Comparison of ENCODE assay signal across 10 cellular contexts in genomic region chr6:132392792-132393191, GRCh38. TPM values are rescaled to one million over a fixed set of nuclear protein-coding genes. Genes with fewer than 3 reads are reported as not detected.
DNase-seq lines count a peak whose midpoint lies in the region; ATAC-seq, FAIRE-seq and TF ChIP-seq lines count a peak whose summit lies in the region.
"Had no signal": no experiment of that assay in that cellular context is flagged by ENCODE, and none has a peak within 500 bp of the region (broad histone marks: within the 10 kb centered on the region; RNA-seq: fewer than 3 reads in every experiment).

No MANE protein-coding gene starts in this region.

- H2BK5ac ChIP-seq in IMR-90 (ENCODE audit: low read depth, low read length, poor library complexity, severe bottlenecking), result peak overlapping the region; percentile 83

- no peak for TF ChIP-seq POLR2A in IMR-90 (IDR thresholded peaks at IDR 0.05; ENCODE audit: low read depth, low read length)
- no peak for TF ChIP-seq POLR2A in K562 (conservative IDR thresholded peaks at IDR 0.05)
- no peak for TF ChIP-seq POLR2A in HepG2 (IDR thresholded peaks at IDR 0.05; ENCODE audit: insufficient read depth in 1 of 2, low read depth in 2 of 2, low read length in 2 of 2)

- H3K4me2 ChIP-seq in IMR-90 (ENCODE audit: low read depth, low read length), result peak overlapping the region; percentile 32; the same call in 1 of the 2 replicates
- no peak overlapping the region for H3K4me2 ChIP-seq in K562 (ENCODE audit: insufficient read depth, low read length)
- no peak overlapping the region for H3K4me2 ChIP-seq in HepG2 (ENCODE audit: low read depth, low read length)

- H3K9me1 ChIP-seq in IMR-90 (ENCODE audit: insufficient read depth, low read length) (peaks cover 4% of the 10 kb centered on the region; the same call in 1 of the 2 replicates), K562 (ENCODE audit: control insufficient read depth, insufficient read depth, low read length) (no peaks in the 10 kb centered on the region)

- TF ChIP-seq CTCF in IMR-90 (conservative IDR thresholded peaks at IDR 0.05; ENCODE audit: low read depth, low read length) (peak; percentile 21; the same call in 1 of the 2 replicates), K562 (IDR thresholded peaks at IDR 0.05 in 2 of 3, conservative IDR thresholded peaks at IDR 0.05 in 1 of 3; ENCODE audit: insufficient read depth in 2 of 3, low read depth in 1 of 3, low read length in 3 of 3) (peak in 2 of 3 experiments; percentile 10 to 15; a peak in 2 of 6 replicates), HepG2 (CRISPR knock-in tag; IDR thresholded peaks at IDR 0.05) (peak; percentile 40), omental fat pad (IDR thresholded peaks at IDR 0.05) (no peak)

- TF ChIP-seq EP300 in K562 (IDR thresholded peaks at IDR 0.05; ENCODE audit: low read length) (no peak), HepG2 (IDR thresholded peaks at IDR 0.05; ENCODE audit: low read depth in 2 of 2, low read length in 2 of 2) (no peak), HepG2 (CRISPR knock-in tag; IDR thresholded peaks at IDR 0.05; ENCODE audit: borderline replicate concordance) (no peak)

- in situ Hi-C loops in IMR-90 (cut with MboI; ENCODE audit: low sequenced_read_pairs) (no loop called here), K562 (cut with MboI) (no loop called here), HepG2 (cut with HindIII; ENCODE audit: extremely low pct_ligation_motif_present, low pct_unique_long_range_greater_than_20kb) (loop anchor here (5.0 kb wide), 1 partner anchor 90 kb away; no protein-coding TSS in a partner anchor)

- H3K9me3 ChIP-seq in IMR-90 (ENCODE audit: control insufficient read depth, insufficient read depth, low read length) (no peaks in the 10 kb centered on the region), K562 (replicated peaks; ENCODE audit: control insufficient read depth, insufficient read depth, low read depth, low read length) (no peaks in the 10 kb centered on the region), HepG2 (ENCODE audit: low read length) (peaks cover 19% of the 10 kb centered on the region; the same call in 1 of the 2 replicates), small intestine (ENCODE audit: control insufficient read depth, low read depth) (no peaks in the 10 kb centered on the region)

- no TSS peak for BruUV-seq in IMR-90 (replicated peaks; lab: Mats Ljungman, UMichigan)
- no TSS peak for BruUV-seq in K562 (replicated peaks; lab: Mats Ljungman, UMichigan)
- no TSS peak for BruUV-seq in HepG2 (replicated peaks; lab: Mats Ljungman, UMichigan)

- DNase-seq in CD1c-positive myeloid dendritic cell (ENCODE audit: extremely low spot score) (peak; percentile 22), IMR-90 (no peak), K562 (ENCODE audit: extremely low read depth in 1 of 4, low spot score in 3 of 4) (peak in 1 of 4 experiments; percentile 3), HepG2 (ENCODE audit: low spot score) (peak; percentile 35), omental fat pad (ENCODE audit: low spot score) (no peak), small intestine (no peak)
- DNase-seq in activated CD4-positive, alpha-beta T cell treated with anti-CD3 and anti-CD28 coated beads, Interleukin-2, amount 50 U/mL, for 1 hour, result no peak
- DNase-seq: NCI-H1694 treated with DMSO at 0.1 percent for 48 hours, nephron progenitor cell had no signal

- H3K27me3 ChIP-seq in IMR-90 (ENCODE audit: control insufficient read depth, insufficient read depth, low read length) (no peaks in the 10 kb centered on the region), K562 (ENCODE audit: control insufficient read depth in 2 of 2, insufficient read depth in 2 of 2, low read length in 2 of 2) (no peaks in the 10 kb centered on the region; a peak in 1 of 5 replicates), HepG2 (ENCODE audit: control insufficient read depth in 1 of 2, insufficient read depth in 2 of 2, low read length in 2 of 2) (no peaks in the 10 kb centered on the region; a peak in 1 of 5 replicates), small intestine (ENCODE audit: control insufficient read depth in 2 of 2, insufficient read depth in 2 of 2, low read length in 2 of 2) (peaks cover 0 to 4% of the 10 kb centered on the region in 2 donors)

- H3K4me3 ChIP-seq in IMR-90 (ENCODE audit: insufficient read depth, low read depth, low read length), result no peak overlapping the region
- no peak overlapping the region for H3K4me3 ChIP-seq in K562
- H3K4me3 ChIP-seq in HepG2 (replicated peaks in 1 of 3; ENCODE audit: insufficient read depth in 1 of 3, low read depth in 2 of 3, low read length in 3 of 3), result no peak overlapping the region
- H3K4me3 ChIP-seq in small intestine (ENCODE audit: low read depth in 1 of 2, low read length in 2 of 2), result no peak overlapping the region

- ATAC-seq in IMR-90 (ENCODE audit: low read depth) (no peak), K562 (no peak), HepG2 (peak; percentile 69), HG02970 (IDR thresholded peaks at IDR 0.05; ENCODE audit: low FRiP score, unreplicated experiment) (no peak), omental fat pad (ENCODE audit: low FRiP score) (no peak)

- peak overlapping the region; percentile 78 for H3K14ac ChIP-seq in IMR-90 (replicated peaks; ENCODE audit: low read depth, low read length)

- H3K23ac ChIP-seq in IMR-90 (ENCODE audit: low read depth, low read length), result peak overlapping the region; percentile 70; the same call in 1 of the 2 replicates

- peak overlapping the region; percentile 83 for H2BK20ac ChIP-seq in IMR-90 (ENCODE audit: low read depth, low read length)

- intact Hi-C loops in IMR-90 (cut with micrococcal nuclease), result loop anchor here (2.0 kb wide), 1 partner anchor 34 kb away; no protein-coding TSS in a partner anchor
- intact Hi-C loops in K562 (cut with micrococcal nuclease), result no loop called here
- intact Hi-C loops in HepG2 (cut with micrococcal nuclease; ENCODE audit: unreplicated experiment), result loop anchor here (1.0 kb wide), 2 partner anchors 92 to 113 kb away; no protein-coding TSS in a partner anchor

- H2AFZ ChIP-seq in IMR-90 (replicated peaks; ENCODE audit: low read length, poor library complexity), result no peak overlapping the region
- H2AFZ ChIP-seq in K562 (ENCODE audit: low read depth, low read length), result no peak overlapping the region
- H2AFZ ChIP-seq in HepG2 (ENCODE audit: low read length), result no peak overlapping the region

- peak overlapping the region; percentile 52 for H3K56ac ChIP-seq in IMR-90 (ENCODE audit: extremely low read depth, insufficient read depth, low read length)

- peaks cover 18 to 33% of the 10 kb centered on the region in 2 experiments; a peak in 3 of 4 replicates for H3K79me1 ChIP-seq in IMR-90 (ENCODE audit: low read depth in 1 of 2, low read length in 2 of 2)

- H4K20me1 ChIP-seq in IMR-90 (ENCODE audit: insufficient read depth, low read length) (no peaks in the 10 kb centered on the region), K562 (replicated peaks; ENCODE audit: control insufficient read depth, insufficient read depth, low read length) (no peaks in the 10 kb centered on the region), HepG2 (ENCODE audit: insufficient read depth, low read length) (no peaks in the 10 kb centered on the region)

- H2AK9ac ChIP-seq in IMR-90 (replicated peaks; ENCODE audit: low read depth, low read length, poor library complexity), result no peak overlapping the region

- H4K5ac ChIP-seq in IMR-90 (ENCODE audit: low read depth, low read length), result peak overlapping the region; percentile 45; the same call in 1 of the 2 replicates

- peak overlapping the region; percentile 4; the same call in 1 of the 3 replicates for H2BK15ac ChIP-seq in IMR-90 (ENCODE audit: low read depth, low read length)

- WGBS in IMR-90 (ENCODE audit: extremely low coverage in 2 of 2, insufficient read length in 1 of 2), 2 experiments, result no CpG with 5 or more reads among the region's 2 CpGs
- 0% methylated on average over 2 of the region's 2 CpGs for WGBS in K562 (ENCODE audit: insufficient coverage, low coverage, missing lambda C conversion rate)
- 39% methylated on average over 2 of the region's 2 CpGs for WGBS in HepG2 (ENCODE audit: low lambda C conversion rate)
- 92 to 100% (median 97%) methylated on average over 2 of the region's 2 CpGs for WGBS in small intestine, 3 donors

- H2BK120ac ChIP-seq in IMR-90 (ENCODE audit: low read depth, low read length), result peak overlapping the region; percentile 86

- FAIRE-seq in K562 (lab: Jason Lieb, UNC), result no peak
- FAIRE-seq in HepG2 (lab: Jason Lieb, UNC), result peak; percentile 63
- no peak for FAIRE-seq in small intestine (lab: Jason Lieb, UNC)

- peak overlapping the region; percentile 68 for H3K18ac ChIP-seq in IMR-90 (ENCODE audit: low read depth, low read length)

- CTCF ChIA-PET in IMR-90 (lab: Yijun Ruan, JAX), result interaction anchor here (1.1 to 1.2 kb wide), 3 partner anchors 12 to 92 kb away, joined by 3 to 4 read pairs (median 4); no protein-coding TSS in a partner anchor
- CTCF ChIA-PET in K562 (lab: Yijun Ruan, JAX; ENCODE audit: low intra/inter-chr PET ratio), result interaction anchor here (1.3 kb wide), 1 partner anchor 113 kb away, joined by 6 read pairs; no protein-coding TSS in a partner anchor
- CTCF ChIA-PET in HepG2 (lab: Yijun Ruan, JAX; ENCODE audit: low intra/inter-chr PET ratio, low total read pairs), result interaction anchor here (1.1 to 2.9 kb wide), 3 partner anchors 92 to 113 kb away, joined by 4 to 26 read pairs (median 14); no protein-coding TSS in a partner anchor

- 0 out of 2 replicates have a peak overlapping the region, but pooled peaks have one; percentile 11 for H2AK5ac ChIP-seq in IMR-90 (ENCODE audit: low read depth, low read length)

- H3K4me1 ChIP-seq in IMR-90 (ENCODE audit: control insufficient read depth, insufficient read depth, low read length) (peaks cover 14% of the 10 kb centered on the region), K562 (replicated peaks in 1 of 2; ENCODE audit: control insufficient read depth in 2 of 2, insufficient read depth in 2 of 2, low read length in 2 of 2) (no peaks in the 10 kb centered on the region), HepG2 (ENCODE audit: insufficient read depth, low read length) (no peaks in the 10 kb centered on the region), small intestine (ENCODE audit: control insufficient read depth in 2 of 2, insufficient read depth in 1 of 2, low read depth in 1 of 2, low read length in 1 of 2) (no peaks in the 10 kb centered on the region)

- dilution Hi-C loops in IMR-90 (cut with HindIII; ENCODE audit: low sequenced_read_pairs, unreplicated experiment), result no loop called here

- peak overlapping the region; percentile 68 to 72; a peak in 3 of 4 replicates for H4K8ac ChIP-seq in IMR-90 (ENCODE audit: low read depth in 2 of 2, low read length in 2 of 2)

- TF ChIP-seq RAD21 in IMR-90 (IDR thresholded peaks at IDR 0.05; ENCODE audit: low read length) (peak; percentile 21; the same call in 1 of the 2 replicates), K562 (CRISPR knock-in tag; conservative IDR thresholded peaks at IDR 0.05 in 1 of 2, IDR thresholded peaks at IDR 0.05 in 1 of 2) (no peak), HepG2 (CRISPR knock-in tag; IDR thresholded peaks at IDR 0.05) (0 out of 2 replicates have a peak, but pooled peaks have one; percentile 37)

- H3K4ac ChIP-seq in IMR-90 (ENCODE audit: low read depth, low read length), result peak overlapping the region; percentile 75; the same call in 1 of the 2 replicates

- H3K27ac ChIP-seq in IMR-90 (ENCODE audit: insufficient read depth, low read length) (peak overlapping the region; percentile 93; the same call in 1 of the 2 replicates), K562 (ENCODE audit: extremely low read depth, low read depth, low read length) (no peak overlapping the region), HepG2 (ENCODE audit: extremely low read length, insufficient read depth, low read length) (no peak overlapping the region), small intestine (ENCODE audit: low read depth in 1 of 2, low read length in 1 of 2) (no peak overlapping the region)

- H3K36me3 ChIP-seq in IMR-90 (ENCODE audit: control insufficient read depth, insufficient read depth, low read length) (no peaks in the 10 kb centered on the region), K562 (ENCODE audit: control insufficient read depth, insufficient read depth, low read length) (no peaks in the 10 kb centered on the region), HepG2 (replicated peaks in 1 of 2; ENCODE audit: control insufficient read depth in 1 of 2, insufficient read depth in 2 of 2, low read length in 2 of 2) (no peaks in the 10 kb centered on the region), small intestine (ENCODE audit: control insufficient read depth in 2 of 2, insufficient read depth in 2 of 2, low read length in 2 of 2) (no peaks in the 10 kb centered on the region)

- H3K9ac ChIP-seq in IMR-90 (ENCODE audit: low read depth, low read length), result peak overlapping the region; percentile 49; the same call in 1 of the 2 replicates
- no peak overlapping the region for H3K9ac ChIP-seq in K562 (ENCODE audit: insufficient read depth in 1 of 2, low read depth in 2 of 2, low read length in 2 of 2)
- no peak overlapping the region for H3K9ac ChIP-seq in HepG2 (ENCODE audit: insufficient read depth, low read depth, low read length)

- H3K79me2 ChIP-seq in K562 (ENCODE audit: control insufficient read depth, insufficient read depth, low read length), result no peaks in the 10 kb centered on the region
- no peaks in the 10 kb centered on the region for H3K79me2 ChIP-seq in HepG2 (ENCODE audit: insufficient read depth, low read length)

- peak overlapping the region; percentile 76 for H4K91ac ChIP-seq in IMR-90 (ENCODE audit: insufficient read depth, low read depth, low read length)

- POLR2A ChIA-PET in IMR-90 (lab: Charles Lee; ENCODE audit: unreplicated experiment), result no interaction called here
- POLR2A ChIA-PET in K562 (lab: Yijun Ruan, JAX), result no interaction called here
- POLR2A ChIA-PET in HepG2 (lab: Yijun Ruan, JAX), result no interaction called here

RNA-seq across cellular contexts. Expression of gene MOXD1, which starts 8.5 kb away (rescaled TPM):
- total RNA-seq in IMR-90 (2012; rRNA removed) (10.0 and 10.6 TPM in 2 replicates), K562 (2014; rRNA removed) (not detected in 2 replicates), K562 (2014; rRNA removed; fragmentation: Illumina TruSeq; extraction: Trizol) (not detected in 2 replicates), K562 (2015; rRNA removed; fragmentation: Illumina TruSeq; extraction: Trizol) (not detected in 2 replicates), K562 (2021) (0.04 TPM in 1 of 2 replicates, not detected in the other), HepG2 (2016; rRNA removed; fragmentation: Illumina TruSeq; extraction: Trizol) (not detected in 2 replicates), omental fat pad (1 to 10 TPM; 1.3 to 2.7 (median 2.0) TPM)
- polyA plus RNA-seq in IMR-90 (2012; rRNA removed) (16.5 and 19.4 TPM in 2 replicates), K562 (2011; rRNA removed) (not detected in 2 replicates), K562 (2014; fragmentation: Illumina TruSeq; extraction: Trizol) (not detected in 2 replicates), K562 (2014; fragmentation: Nextera tagmentation; extraction: Ambion mirVana) (not detected), K562 (2014; rRNA removed) (not detected in 2 replicates), HepG2 (2011; rRNA removed) (0.03 TPM in 1 of 2 replicates, not detected in the other), small intestine (1 to 10 TPM in 2 of 3 donors, under 1 TPM in 1; 0.45 to 2.5 (median 1.9) TPM)
- 9.7 and 11.3 TPM in 2 replicates for polyA plus RNA-seq in IMR-90 (2012; cell fraction: cytosol; rRNA removed)
- 2.0 and 13.7 TPM in 2 replicates for polyA plus RNA-seq in IMR-90 (2012; cell fraction: nucleus; rRNA removed; ENCODE audit: low replicate concordance)
- not detected in 2 replicates for total RNA-seq in K562 (2011; cell fraction: chromatin; rRNA removed; ENCODE audit: low replicate concordance)
- total RNA-seq in K562 (2011; cell fraction: nucleolus; rRNA removed), result not detected in 2 replicates
- total RNA-seq in K562 (2011; cell fraction: nucleoplasm; rRNA removed), result not detected in 2 replicates
- polyA plus RNA-seq in K562 (2011; cell fraction: cytosol; rRNA removed), result not detected in 2 replicates
- polyA plus RNA-seq in K562 (2011; cell fraction: nucleus; rRNA removed), result not detected in 2 replicates
- polyA plus RNA-seq in K562 (2012), result not detected in 2 replicates
- not detected in 2 replicates for polyA minus RNA-seq in K562 (2011; rRNA and poly(A)+ RNA removed)
- not detected in 2 replicates for polyA minus RNA-seq in K562 (2011; cell fraction: cytosol; rRNA and poly(A)+ RNA removed)
- not detected in 2 replicates for polyA minus RNA-seq in K562 (2011; cell fraction: nucleus; rRNA and poly(A)+ RNA removed)
- total RNA-seq in HepG2 (2016; cell fraction: cytosol; rRNA removed; fragmentation: Illumina TruSeq; extraction: Trizol; ENCODE audit: low read depth), result not detected in 2 replicates
- total RNA-seq in HepG2 (2016; cell fraction: insoluble cytoplasmic fraction; rRNA removed; fragmentation: Illumina TruSeq; extraction: Trizol), result not detected in 2 replicates
- not detected in 2 replicates for total RNA-seq in HepG2 (2016; cell fraction: membrane; rRNA removed; fragmentation: Illumina TruSeq; extraction: Trizol)
- total RNA-seq in HepG2 (2016; cell fraction: nucleus; rRNA removed; fragmentation: Illumina TruSeq; extraction: Trizol), result not detected in 2 replicates
- polyA plus RNA-seq in HepG2 (2011; cell fraction: cytosol; rRNA removed), result 0.01 TPM in 1 of 2 replicates, not detected in the other
- polyA plus RNA-seq in HepG2 (2011; cell fraction: nucleus; rRNA removed), result not detected in 2 replicates
- not detected in 2 replicates for polyA plus RNA-seq in HepG2 (2012)
- not detected in 2 replicates for polyA plus RNA-seq in HepG2 (2016; cell fraction: cytosol; fragmentation: Illumina TruSeq; extraction: Trizol; ENCODE audit: low read depth)
- not detected in 2 replicates for polyA plus RNA-seq in HepG2 (2016; cell fraction: insoluble cytoplasmic fraction; fragmentation: Illumina TruSeq; extraction: Trizol; ENCODE audit: low read depth)
- polyA plus RNA-seq in HepG2 (2016; cell fraction: membrane; fragmentation: Illumina TruSeq; extraction: Trizol; ENCODE audit: low read depth), result not detected in 2 replicates
- not detected in 2 replicates for polyA plus RNA-seq in HepG2 (2016; cell fraction: nucleus; fragmentation: Illumina TruSeq; extraction: Trizol; ENCODE audit: insufficient read depth, low read depth)
- not detected in 2 replicates for polyA minus RNA-seq in HepG2 (2011; rRNA and poly(A)+ RNA removed; ENCODE audit: low replicate concordance)
- polyA minus RNA-seq in HepG2 (2011; cell fraction: cytosol; rRNA and poly(A)+ RNA removed), result not detected in 2 replicates
- polyA minus RNA-seq in HepG2 (2011; cell fraction: nucleus; rRNA and poly(A)+ RNA removed), result not detected in 2 replicates

Comparison
In these comparisons a context has a peak if more than half of its experiments do, and no peak if none do; other contexts are left out.
1. DNase-seq: peak in CD1c-positive myeloid dendritic cell (single experiment) and HepG2 (single experiment); none in IMR-90 (single experiment), omental fat pad (single experiment), activated CD4-positive, alpha-beta T cell treated with anti-CD3 and anti-CD28 coated beads, Interleukin-2, amount 50 U/mL, for 1 hour (single experiment) and small intestine (single experiment).
2. CTCF ChIP-seq: peak in IMR-90 (single experiment), K562 (2 of 3) and HepG2 (single experiment); none in omental fat pad (0 of 3).